In the genomic region with DNA sequence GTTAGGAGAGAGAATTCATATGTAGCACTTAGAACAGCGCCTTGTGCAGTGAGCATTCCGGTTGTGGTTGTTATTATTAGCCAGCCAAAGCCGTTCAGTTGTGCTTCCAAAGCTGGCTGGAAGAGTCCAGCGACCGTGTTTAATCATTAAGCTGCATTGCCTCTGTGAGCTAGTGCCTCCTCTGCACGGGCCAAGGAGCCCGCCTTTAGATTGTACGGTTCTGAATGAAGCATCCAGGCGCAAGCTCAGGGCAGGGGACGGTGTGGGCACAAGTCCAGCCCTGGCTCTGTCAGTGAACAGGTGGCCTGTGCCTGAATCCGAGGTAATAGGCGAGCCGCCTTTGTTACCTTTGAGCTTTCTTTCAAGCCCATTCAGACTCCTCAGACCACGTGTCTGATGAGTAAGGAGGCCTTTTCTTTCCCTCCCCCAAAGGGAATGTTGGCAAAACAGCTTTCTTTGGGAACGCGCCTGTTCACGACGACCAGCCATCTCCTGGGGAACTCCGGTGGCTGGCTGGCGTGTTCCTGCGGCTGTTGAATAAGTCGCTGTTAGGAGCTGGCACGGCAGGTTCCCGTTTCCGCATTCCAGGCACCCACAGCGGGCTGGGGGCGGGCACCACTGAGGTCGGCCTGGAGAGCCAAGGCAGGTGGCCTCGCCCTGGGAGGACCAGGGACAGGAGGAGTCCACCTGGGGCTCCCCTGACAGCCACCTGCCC, we compare ENCODE assay signal across 9 cellular contexts. TPM values are rescaled to one million over a fixed set of nuclear protein-coding genes. Genes with fewer than 3 reads are reported as not detected.
DNase-seq lines count a peak whose midpoint lies in the region; ATAC-seq and TF ChIP-seq lines count a peak whose summit lies in the region.
"Had no signal": no experiment of that assay in that cellular context is flagged by ENCODE, and none has a peak within 500 bp of the region (broad histone marks: within the 10 kb centered on the region; RNA-seq: fewer than 3 reads in every experiment).

No MANE protein-coding gene starts in this region.

- peak overlapping the region; percentile 63 for H3K27ac ChIP-seq in SJCRH30
- H3K27ac ChIP-seq in gastroesophageal sphincter: no peak overlapping the region

- no peak for TF ChIP-seq CTCF in LNCaP clone FGC (IDR thresholded peaks at IDR 0.05; ENCODE audit: control insufficient read depth, extremely low read depth, insufficient read depth)
- no peak for TF ChIP-seq CTCF in gastroesophageal sphincter (IDR thresholded peaks at IDR 0.05)
- TF ChIP-seq CTCF in neural crest cell (conservative IDR thresholded peaks at IDR 0.05): no peak

- no peaks in the 10 kb centered on the region for H3K27me3 ChIP-seq in SJCRH30
- no peaks in the 10 kb centered on the region for H3K27me3 ChIP-seq in gastroesophageal sphincter

- peak overlapping the region in 1 of 2 donors; percentile 39 for H3K4me3 Mint-ChIP-seq in stimulated activated naive CD8-positive, alpha-beta T cell treated with anti-CD3 and anti-CD28 coated beads, Interleukin-15, amount 100 ng/mL, for 72 hours
- H3K4me3 Mint-ChIP-seq in neural crest cell: peak overlapping the region; percentile 31
- H3K4me3 Mint-ChIP-seq: central memory CD8-positive, alpha-beta T cell had no signal

- TF ChIP-seq EP300 in gastroesophageal sphincter (IDR thresholded peaks at IDR 0.05): no peak

- H3K36me3 Mint-ChIP-seq in neural crest cell (ENCODE audit: low read depth): peaks cover 7% of the 10 kb centered on the region

- H3K9me3 ChIP-seq in SJCRH30 (replicated peaks) (peaks cover 4% of the 10 kb centered on the region; the same call in 1 of the 2 replicates), gastroesophageal sphincter (peaks cover 0 to 10% (median 0%) of the 10 kb centered on the region in 3 donors)

- TF ChIP-seq POLR2A in gastroesophageal sphincter (IDR thresholded peaks at IDR 0.05): no peak

- H3K4me3 ChIP-seq in LNCaP clone FGC (ENCODE audit: low read depth, low read length) (peak overlapping the region; percentile 21), SJCRH30 (peak overlapping the region; percentile 33), gastroesophageal sphincter (peak overlapping the region in 1 of 2 donors; percentile 18)

- peaks cover 15% of the 10 kb centered on the region; the same call in 1 of the 2 replicates for H3K4me1 ChIP-seq in SJCRH30
- H3K4me1 ChIP-seq in gastroesophageal sphincter: peaks cover 0 to 31% (median 0%) of the 10 kb centered on the region in 3 donors

- H3K4me1 Mint-ChIP-seq in stimulated activated naive CD8-positive, alpha-beta T cell treated with anti-CD3 and anti-CD28 coated beads, Interleukin-15, amount 100 ng/mL, for 72 hours: peaks cover 26% of the 10 kb centered on the region
- H3K4me1 Mint-ChIP-seq in neural crest cell: peaks cover 46% of the 10 kb centered on the region

- WGBS in gastroesophageal sphincter (ENCODE audit: low coverage in 1 of 2), 2 donors: 27 to 34% methylated on average over 10 to 14 of the region's 29 CpGs

- peak overlapping the region in 1 of 2 donors; percentile 27 for H3K27ac Mint-ChIP-seq in stimulated activated naive CD8-positive, alpha-beta T cell treated with anti-CD3 and anti-CD28 coated beads, Interleukin-15, amount 100 ng/mL, for 72 hours
- H3K27ac Mint-ChIP-seq in neural crest cell (ENCODE audit: unreplicated experiment): peak overlapping the region; percentile 19

- peaks cover 6% of the 10 kb centered on the region for H3K36me3 ChIP-seq in SJCRH30
- no peaks in the 10 kb centered on the region for H3K36me3 ChIP-seq in gastroesophageal sphincter

- peak; percentile 22 for DNase-seq in stimulated activated naive CD8-positive, alpha-beta T cell treated with anti-CD3 and anti-CD28 coated beads, Interleukin-15, Interleukin-2, amounts not matched to agents 100 U/mL and 50 U/mL, for 24 hours
- no peak for DNase-seq in stimulated activated naive CD8-positive, alpha-beta T cell treated with anti-CD3 and anti-CD28 coated beads, Interleukin-15, amount 100 ng/mL, for 72 hours
- DNase-seq in LNCaP clone FGC (ENCODE audit: low read depth) (peak; percentile 70), SJCRH30 (peak; percentile 74 to 82), neural crest cell (ENCODE audit: low read depth, low spot score) (peak; percentile 14)
- no peak for DNase-seq in activated CD4-positive, alpha-beta T cell treated with anti-CD3 and anti-CD28 coated beads for 1 hour

- H3K27me3 Mint-ChIP-seq in stimulated activated naive CD8-positive, alpha-beta T cell treated with anti-CD3 and anti-CD28 coated beads, Interleukin-15, amount 100 ng/mL, for 72 hours: no peaks in the 10 kb centered on the region
- H3K27me3 Mint-ChIP-seq in neural crest cell (ENCODE audit: low read depth): no peaks in the 10 kb centered on the region
- H3K27me3 Mint-ChIP-seq: central memory CD8-positive, alpha-beta T cell had no signal

- ATAC-seq in stimulated activated naive CD8-positive, alpha-beta T cell treated with anti-CD3 and anti-CD28 coated beads, Interleukin-15, Interleukin-2, amounts not matched to agents 100 U/mL and 50 U/mL, for 24 hours: no peak
- no peak for ATAC-seq in stimulated activated naive CD8-positive, alpha-beta T cell treated with anti-CD3 and anti-CD28 coated beads, Interleukin-15, amount 100 ng/mL, for 72 hours
- peak; percentile 34 for ATAC-seq in gastroesophageal sphincter
- no peak for ATAC-seq in HG02884 (IDR thresholded peaks at IDR 0.05; ENCODE audit: unreplicated experiment)

- peaks cover 17 to 28% of the 10 kb centered on the region in 2 donors for H3K9me3 Mint-ChIP-seq in stimulated activated naive CD8-positive, alpha-beta T cell treated with anti-CD3 and anti-CD28 coated beads, Interleukin-15, amount 100 ng/mL, for 72 hours
- no peaks in the 10 kb centered on the region for H3K9me3 Mint-ChIP-seq in neural crest cell
- H3K9me3 Mint-ChIP-seq: central memory CD8-positive, alpha-beta T cell had no signal

RNA-seq across cellular contexts. Expression of gene SIPA1L3, which starts 25.1 kb away (rescaled TPM):
- total RNA-seq in SJCRH30 (2014; rRNA removed; shearing (Covaris generic)): 17.8 and 19.8 TPM in 2 replicates
- total RNA-seq in gastroesophageal sphincter (10 to 100 TPM in 2 of 4 donors, 1 to 10 TPM in 2; 5.9 to 20.2 (median 11.8) TPM), neural crest cell (41.2 and 44.0 TPM in 2 replicates)

RNA-seq across cellular contexts. Expression of gene WDR87, which starts 25.7 kb away (rescaled TPM):
- total RNA-seq in SJCRH30 (2014; rRNA removed; shearing (Covaris generic)): not detected in 2 replicates
- total RNA-seq in gastroesophageal sphincter: not detected
- not detected in 2 replicates for total RNA-seq in neural crest cell

Comparison
In these comparisons a context has a peak if more than half of its experiments do, and no peak if none do; other contexts are left out.
1. DNase-seq: peak in stimulated activated naive CD8-positive, alpha-beta T cell treated with anti-CD3 and anti-CD28 coated beads, Interleukin-15, Interleukin-2, amounts not matched to agents 100 U/mL and 50 U/mL, for 24 hours (single experiment), LNCaP clone FGC (single experiment), SJCRH30 (2 of 2) and neural crest cell (single experiment); none in stimulated activated naive CD8-positive, alpha-beta T cell treated with anti-CD3 and anti-CD28 coated beads, Interleukin-15, amount 100 ng/mL, for 72 hours (0 of 2) and activated CD4-positive, alpha-beta T cell treated with anti-CD3 and anti-CD28 coated beads for 1 hour (single experiment).